ENCODE assay signal across 1 cellular context in genomic region chr1:50976890-50977574, GRCh38.
TF ChIP-seq lines count a peak whose summit lies in the region.

No MANE protein-coding gene starts in this region.

TF ChIP-seq in K562, 482 proteins besides CTCF, POLR2A, EP300 and RAD21 (continued from another document):
- TF ChIP-seq, protein P1, sequence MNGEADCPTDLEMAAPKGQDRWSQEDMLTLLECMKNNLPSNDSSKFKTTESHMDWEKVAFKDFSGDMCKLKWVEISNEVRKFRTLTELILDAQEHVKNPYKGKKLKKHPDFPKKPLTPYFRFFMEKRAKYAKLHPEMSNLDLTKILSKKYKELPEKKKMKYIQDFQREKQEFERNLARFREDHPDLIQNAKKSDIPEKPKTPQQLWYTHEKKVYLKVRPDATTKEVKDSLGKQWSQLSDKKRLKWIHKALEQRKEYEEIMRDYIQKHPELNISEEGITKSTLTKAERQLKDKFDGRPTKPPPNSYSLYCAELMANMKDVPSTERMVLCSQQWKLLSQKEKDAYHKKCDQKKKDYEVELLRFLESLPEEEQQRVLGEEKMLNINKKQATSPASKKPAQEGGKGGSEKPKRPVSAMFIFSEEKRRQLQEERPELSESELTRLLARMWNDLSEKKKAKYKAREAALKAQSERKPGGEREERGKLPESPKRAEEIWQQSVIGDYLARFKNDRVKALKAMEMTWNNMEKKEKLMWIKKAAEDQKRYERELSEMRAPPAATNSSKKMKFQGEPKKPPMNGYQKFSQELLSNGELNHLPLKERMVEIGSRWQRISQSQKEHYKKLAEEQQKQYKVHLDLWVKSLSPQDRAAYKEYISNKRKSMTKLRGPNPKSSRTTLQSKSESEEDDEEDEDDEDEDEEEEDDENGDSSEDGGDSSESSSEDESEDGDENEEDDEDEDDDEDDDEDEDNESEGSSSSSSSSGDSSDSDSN (IDR thresholded peaks at IDR 0.05; ENCODE audit: borderline replicate concordance in 1 of 2, low read depth in 2 of 2, low read length in 2 of 2), result peak in 1 of 2 experiments; percentile 6; a peak in 1 of 4 replicates
- TF ChIP-seq ZBTB11 (CRISPR knock-in tag; IDR thresholded peaks at IDR 0.05), result no peak
- TF ChIP-seq GATA2 (CRISPR knock-in tag; IDR thresholded peaks at IDR 0.05), result peak; percentile 51
- 0 out of 2 replicates have a peak, but pooled peaks have one; percentile 3 for TF ChIP-seq ZNF644 (tag; IDR thresholded peaks at IDR 0.05; ENCODE audit: low read depth)
- peak; percentile 94 for TF ChIP-seq MYBL2 (IDR thresholded peaks at IDR 0.05; ENCODE audit: low read depth)
- no peak for TF ChIP-seq MYBL2 (CRISPR knock-in tag; IDR thresholded peaks at IDR 0.05; ENCODE audit: borderline replicate concordance)
- peak; percentile 26; the same call in 1 of the 2 replicates for TF ChIP-seq EGR1 (conservative IDR thresholded peaks at IDR 0.05)
- peak; percentile 53 for TF ChIP-seq CC2D1A (IDR thresholded peaks at IDR 0.05)
- 0 out of 4 replicates have a peak, but pooled peaks of 1 of the 2 experiments have one; percentile 8 for TF ChIP-seq TRIM24 (IDR thresholded peaks at IDR 0.05)
- TF ChIP-seq ILF3 (IDR thresholded peaks at IDR 0.05; ENCODE audit: borderline replicate concordance), result peak; percentile 54; the same call in 1 of the 2 replicates
- TF ChIP-seq TAF9B (IDR thresholded peaks at IDR 0.05; ENCODE audit: partially characterized antibody), result peak; percentile 26
- TF ChIP-seq CEBPG (CRISPR knock-in tag; IDR thresholded peaks at IDR 0.05), result no peak
- peak; percentile 34 to 39; a peak in 1 of 4 replicates for TF ChIP-seq CEBPG (tag; conservative IDR thresholded peaks at IDR 0.05 in 1 of 2, IDR thresholded peaks at IDR 0.05 in 1 of 2)
- 0 out of 2 replicates have a peak, but pooled peaks have one; percentile 13 for TF ChIP-seq ZBTB26 (CRISPR knock-in tag; IDR thresholded peaks at IDR 0.05)
- TF ChIP-seq ZNF740 (CRISPR knock-in tag; IDR thresholded peaks at IDR 0.05), result no peak
- peak in 1 of 2 experiments; percentile 53; a peak in 2 of 4 replicates for TF ChIP-seq ZNF740 (tag; IDR thresholded peaks at IDR 0.05)
